Comparison of ENCODE assay signal across 29 cellular contexts in genomic region chr16:55077231-55077630, GRCh38.
"Had no signal": no experiment of that assay in that cellular context is flagged by ENCODE, and none has a peak within 500 bp of the region (broad histone marks: within the 10 kb centered on the region; RNA-seq: fewer than 3 reads in every experiment).

No MANE protein-coding gene starts in this region.

- H3K36me3 ChIP-seq: adrenal gland, heart left ventricle, lower lobe of right lung, upper lobe of left lung, vagina had no signal

- H3K4me1 ChIP-seq: adrenal gland, foreskin keratinocyte, lower lobe of right lung, upper lobe of left lung, vagina had no signal

- H3K4me3 ChIP-seq: adrenal gland, body of pancreas, dorsolateral prefrontal cortex, heart left ventricle, lower lobe of right lung, upper lobe of left lung, vagina had no signal

- H3K9me3 ChIP-seq: adrenal gland, body of pancreas, heart left ventricle, lower lobe of right lung, upper lobe of left lung, vagina had no signal

- H3K27ac ChIP-seq: adrenal gland, body of pancreas, dorsolateral prefrontal cortex, foreskin keratinocyte, heart left ventricle, lower lobe of right lung, upper lobe of left lung, vagina had no signal

- FAIRE-seq: colon, endothelial cell of umbilical vein had no signal

- ATAC-seq: activated CD4-positive, alpha-beta T cell treated with anti-CD3 and anti-CD28 coated beads for 36 hours; activated CD8-positive, alpha-beta memory T cell treated with anti-CD3 and anti-CD28 coated beads, Interleukin-2, amount 10 ng/mL, durations not matched to agents 7 days and 5 days; activated CD8-positive, alpha-beta T cell treated with anti-CD3 and anti-CD28 coated beads, Interleukin-2, amount 10 ng/mL, durations not matched to agents 7 days and 5 days; activated naive CD4-positive, alpha-beta T cell treated with anti-CD3 and anti-CD28 coated beads, Interleukin-2, amount 50 U/mL, for 72 hours; activated T-cell treated with anti-CD3 and anti-CD28 coated beads, Interleukin-2, amount 50 U/mL, for 72 hours; body of pancreas; foreskin keratinocyte; heart left ventricle; left lobe of liver; lower lobe of right lung; naive thymus-derived CD8-positive, alpha-beta T cell; right cardiac atrium; stimulated activated effector memory CD8-positive, alpha-beta T cell treated with anti-CD3 and anti-CD28 coated beads, Interleukin-12 subunit alpha, Interleukin-12 subunit beta, amount 100 ng/mL, for 72 hours; T-cell had no signal

- DNase-seq: activated CD4-positive, alpha-beta T cell treated with anti-CD3 and anti-CD28 coated beads for 36 hours; activated CD4-positive, CD25-positive, alpha-beta regulatory T cell; activated CD8-positive, alpha-beta memory T cell treated with anti-CD3 and anti-CD28 coated beads, Interleukin-2, amount 10 ng/mL, durations not matched to agents 7 days and 5 days; activated CD8-positive, alpha-beta T cell treated with anti-CD3 and anti-CD28 coated beads, Interleukin-2, amount 10 ng/mL, durations not matched to agents 7 days and 5 days; activated naive CD4-positive, alpha-beta T cell; activated T-cell treated with anti-CD3 and anti-CD28 coated beads for 4 hours; activated T-cell treated with anti-CD3 and anti-CD28 coated beads, Interleukin-2, amount 50 U/mL, for 72 hours; adrenal gland; aorta; body of pancreas; dorsolateral prefrontal cortex; foreskin keratinocyte; heart left ventricle; kidney glomerular epithelial cell; lower lobe of right lung; mesenchymal stem cell; naive thymus-derived CD8-positive, alpha-beta T cell; nucleus accumbens; right cardiac atrium; stimulated activated CD4-positive, alpha-beta T cell treated with anti-CD3 and anti-CD28 coated beads, Interleukin-4, amount 100 ng/mL, for 24 hours; substantia nigra; T-cell; upper lobe of left lung had no signal

- H3K27me3 ChIP-seq: adrenal gland, body of pancreas, foreskin keratinocyte, upper lobe of left lung, vagina had no signal
